ENCODE assay signal across 1 cellular context in the genomic region with DNA sequence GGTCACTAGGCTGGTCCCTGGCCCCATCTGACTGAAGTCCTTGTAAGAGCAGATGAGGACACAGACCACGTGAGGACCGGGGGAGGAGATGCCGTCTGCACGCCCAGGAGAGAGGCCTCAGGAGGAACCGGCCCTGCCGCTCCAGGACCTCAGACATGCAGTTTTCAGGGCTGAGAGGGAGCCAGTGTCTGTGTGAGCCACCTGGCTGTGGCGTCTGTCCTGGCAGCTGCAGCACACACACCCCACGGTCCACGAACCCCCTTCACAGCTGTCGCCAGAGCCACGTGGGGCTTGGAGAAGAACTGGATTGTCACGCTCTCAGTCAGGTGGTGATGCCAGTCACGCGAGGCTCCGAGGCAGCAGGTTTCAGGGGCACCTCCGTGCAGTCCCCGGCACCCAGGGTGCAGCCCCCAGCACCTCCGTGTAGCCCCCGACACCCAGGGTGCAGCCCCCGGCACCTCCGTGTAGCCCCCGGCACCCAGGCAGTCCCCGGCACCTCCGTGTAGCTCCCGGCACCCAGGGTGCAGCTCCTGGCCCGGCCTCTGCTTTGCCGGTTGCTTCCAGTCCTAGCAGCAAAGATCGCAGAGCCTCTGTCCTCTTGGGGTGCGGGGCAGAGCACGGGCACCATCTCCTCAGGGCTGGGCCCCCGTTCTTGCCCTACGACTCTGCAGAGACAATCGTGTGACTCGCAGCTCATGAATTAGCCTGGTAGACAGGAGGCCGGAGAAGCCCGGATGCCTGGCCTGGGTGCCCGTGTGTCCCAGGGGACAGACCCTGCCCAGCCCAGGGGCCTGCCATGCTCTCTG.
TF ChIP-seq lines count a peak whose summit lies in the region.

No MANE protein-coding gene starts in this region.

TF ChIP-seq in GM23338, 12 proteins besides CTCF, POLR2A, EP300 and RAD21:
- TF ChIP-seq, protein P1, sequence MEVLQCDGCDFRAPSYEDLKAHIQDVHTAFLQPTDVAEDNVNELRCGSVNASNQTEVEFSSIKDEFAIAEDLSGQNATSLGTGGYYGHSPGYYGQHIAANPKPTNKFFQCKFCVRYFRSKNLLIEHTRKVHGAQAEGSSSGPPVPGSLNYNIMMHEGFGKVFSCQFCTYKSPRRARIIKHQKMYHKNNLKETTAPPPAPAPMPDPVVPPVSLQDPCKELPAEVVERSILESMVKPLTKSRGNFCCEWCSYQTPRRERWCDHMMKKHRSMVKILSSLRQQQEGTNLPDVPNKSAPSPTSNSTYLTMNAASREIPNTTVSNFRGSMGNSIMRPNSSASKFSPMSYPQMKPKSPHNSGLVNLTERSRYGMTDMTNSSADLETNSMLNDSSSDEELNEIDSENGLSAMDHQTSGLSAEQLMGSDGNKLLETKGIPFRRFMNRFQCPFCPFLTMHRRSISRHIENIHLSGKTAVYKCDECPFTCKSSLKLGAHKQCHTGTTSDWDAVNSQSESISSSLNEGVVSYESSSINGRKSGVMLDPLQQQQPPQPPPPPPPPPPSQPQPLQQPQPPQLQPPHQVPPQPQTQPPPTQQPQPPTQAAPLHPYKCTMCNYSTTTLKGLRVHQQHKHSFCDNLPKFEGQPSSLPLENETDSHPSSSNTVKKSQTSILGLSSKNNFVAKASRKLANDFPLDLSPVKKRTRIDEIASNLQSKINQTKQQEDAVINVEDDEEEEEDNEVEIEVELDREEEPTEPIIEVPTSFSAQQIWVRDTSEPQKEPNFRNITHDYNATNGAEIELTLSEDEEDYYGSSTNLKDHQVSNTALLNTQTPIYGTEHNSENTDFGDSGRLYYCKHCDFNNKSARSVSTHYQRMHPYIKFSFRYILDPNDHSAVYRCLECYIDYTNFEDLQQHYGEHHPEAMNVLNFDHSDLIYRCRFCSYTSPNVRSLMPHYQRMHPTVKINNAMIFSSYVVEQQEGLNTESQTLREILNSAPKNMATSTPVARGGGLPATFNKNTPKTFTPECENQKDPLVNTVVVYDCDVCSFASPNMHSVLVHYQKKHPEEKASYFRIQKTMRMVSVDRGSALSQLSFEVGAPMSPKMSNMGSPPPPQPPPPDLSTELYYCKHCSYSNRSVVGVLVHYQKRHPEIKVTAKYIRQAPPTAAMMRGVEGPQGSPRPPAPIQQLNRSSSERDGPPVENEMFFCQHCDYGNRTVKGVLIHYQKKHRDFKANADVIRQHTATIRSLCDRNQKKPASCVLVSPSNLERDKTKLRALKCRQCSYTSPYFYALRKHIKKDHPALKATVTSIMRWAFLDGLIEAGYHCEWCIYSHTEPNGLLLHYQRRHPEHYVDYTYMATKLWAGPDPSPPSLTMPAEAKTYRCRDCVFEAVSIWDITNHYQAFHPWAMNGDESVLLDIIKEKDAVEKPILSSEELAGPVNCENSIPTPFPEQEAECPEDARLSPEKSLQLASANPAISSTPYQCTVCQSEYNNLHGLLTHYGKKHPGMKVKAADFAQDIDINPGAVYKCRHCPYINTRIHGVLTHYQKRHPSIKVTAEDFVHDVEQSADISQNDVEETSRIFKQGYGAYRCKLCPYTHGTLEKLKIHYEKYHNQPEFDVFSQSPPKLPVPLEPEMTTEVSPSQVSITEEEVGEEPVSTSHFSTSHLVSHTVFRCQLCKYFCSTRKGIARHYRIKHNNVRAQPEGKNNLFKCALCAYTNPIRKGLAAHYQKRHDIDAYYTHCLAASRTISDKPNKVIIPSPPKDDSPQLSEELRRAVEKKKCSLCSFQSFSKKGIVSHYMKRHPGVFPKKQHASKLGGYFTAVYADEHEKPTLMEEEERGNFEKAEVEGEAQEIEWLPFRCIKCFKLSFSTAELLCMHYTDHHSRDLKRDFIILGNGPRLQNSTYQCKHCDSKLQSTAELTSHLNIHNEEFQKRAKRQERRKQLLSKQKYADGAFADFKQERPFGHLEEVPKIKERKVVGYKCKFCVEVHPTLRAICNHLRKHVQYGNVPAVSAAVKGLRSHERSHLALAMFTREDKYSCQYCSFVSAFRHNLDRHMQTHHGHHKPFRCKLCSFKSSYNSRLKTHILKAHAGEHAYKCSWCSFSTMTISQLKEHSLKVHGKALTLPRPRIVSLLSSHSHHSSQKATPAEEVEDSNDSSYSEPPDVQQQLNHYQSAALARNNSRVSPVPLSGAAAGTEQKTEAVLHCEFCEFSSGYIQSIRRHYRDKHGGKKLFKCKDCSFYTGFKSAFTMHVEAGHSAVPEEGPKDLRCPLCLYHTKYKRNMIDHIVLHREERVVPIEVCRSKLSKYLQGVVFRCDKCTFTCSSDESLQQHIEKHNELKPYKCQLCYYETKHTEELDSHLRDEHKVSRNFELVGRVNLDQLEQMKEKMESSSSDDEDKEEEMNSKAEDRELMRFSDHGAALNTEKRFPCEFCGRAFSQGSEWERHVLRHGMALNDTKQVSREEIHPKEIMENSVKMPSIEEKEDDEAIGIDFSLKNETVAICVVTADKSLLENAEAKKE (CRISPR knock-in tag; IDR thresholded peaks at IDR 0.05) = no peak
- TF ChIP-seq POLR2AphosphoS5 (IDR thresholded peaks at IDR 0.05; ENCODE audit: low read depth) (no peak), CREB1 (CRISPR knock-in tag; IDR thresholded peaks at IDR 0.05; ENCODE audit: low read depth) (no peak), STAT1 (IDR thresholded peaks at IDR 0.05; ENCODE audit: unreplicated experiment) (no peak), NANOG (IDR thresholded peaks at IDR 0.05; ENCODE audit: borderline replicate concordance) (no peak), EZH2phosphoT487 (IDR thresholded peaks at IDR 0.05; ENCODE audit: unreplicated experiment) (no peak), JUNB (IDR thresholded peaks at IDR 0.05; ENCODE audit: unreplicated experiment) (no peak), ZNF331 (CRISPR knock-in tag; IDR thresholded peaks at IDR 0.05; ENCODE audit: low read depth) (no peak), EZH2 (IDR thresholded peaks at IDR 0.05; ENCODE audit: low read depth, unreplicated experiment) (no peak), ZNF114 (CRISPR knock-in tag; IDR thresholded peaks at IDR 0.05) (no peak)
- TF ChIP-seq, protein P2, sequence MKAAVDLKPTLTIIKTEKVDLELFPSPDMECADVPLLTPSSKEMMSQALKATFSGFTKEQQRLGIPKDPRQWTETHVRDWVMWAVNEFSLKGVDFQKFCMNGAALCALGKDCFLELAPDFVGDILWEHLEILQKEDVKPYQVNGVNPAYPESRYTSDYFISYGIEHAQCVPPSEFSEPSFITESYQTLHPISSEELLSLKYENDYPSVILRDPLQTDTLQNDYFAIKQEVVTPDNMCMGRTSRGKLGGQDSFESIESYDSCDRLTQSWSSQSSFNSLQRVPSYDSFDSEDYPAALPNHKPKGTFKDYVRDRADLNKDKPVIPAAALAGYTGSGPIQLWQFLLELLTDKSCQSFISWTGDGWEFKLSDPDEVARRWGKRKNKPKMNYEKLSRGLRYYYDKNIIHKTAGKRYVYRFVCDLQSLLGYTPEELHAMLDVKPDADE (IDR thresholded peaks at IDR 0.05) = no peak
- TF ChIP-seq, protein P3, sequence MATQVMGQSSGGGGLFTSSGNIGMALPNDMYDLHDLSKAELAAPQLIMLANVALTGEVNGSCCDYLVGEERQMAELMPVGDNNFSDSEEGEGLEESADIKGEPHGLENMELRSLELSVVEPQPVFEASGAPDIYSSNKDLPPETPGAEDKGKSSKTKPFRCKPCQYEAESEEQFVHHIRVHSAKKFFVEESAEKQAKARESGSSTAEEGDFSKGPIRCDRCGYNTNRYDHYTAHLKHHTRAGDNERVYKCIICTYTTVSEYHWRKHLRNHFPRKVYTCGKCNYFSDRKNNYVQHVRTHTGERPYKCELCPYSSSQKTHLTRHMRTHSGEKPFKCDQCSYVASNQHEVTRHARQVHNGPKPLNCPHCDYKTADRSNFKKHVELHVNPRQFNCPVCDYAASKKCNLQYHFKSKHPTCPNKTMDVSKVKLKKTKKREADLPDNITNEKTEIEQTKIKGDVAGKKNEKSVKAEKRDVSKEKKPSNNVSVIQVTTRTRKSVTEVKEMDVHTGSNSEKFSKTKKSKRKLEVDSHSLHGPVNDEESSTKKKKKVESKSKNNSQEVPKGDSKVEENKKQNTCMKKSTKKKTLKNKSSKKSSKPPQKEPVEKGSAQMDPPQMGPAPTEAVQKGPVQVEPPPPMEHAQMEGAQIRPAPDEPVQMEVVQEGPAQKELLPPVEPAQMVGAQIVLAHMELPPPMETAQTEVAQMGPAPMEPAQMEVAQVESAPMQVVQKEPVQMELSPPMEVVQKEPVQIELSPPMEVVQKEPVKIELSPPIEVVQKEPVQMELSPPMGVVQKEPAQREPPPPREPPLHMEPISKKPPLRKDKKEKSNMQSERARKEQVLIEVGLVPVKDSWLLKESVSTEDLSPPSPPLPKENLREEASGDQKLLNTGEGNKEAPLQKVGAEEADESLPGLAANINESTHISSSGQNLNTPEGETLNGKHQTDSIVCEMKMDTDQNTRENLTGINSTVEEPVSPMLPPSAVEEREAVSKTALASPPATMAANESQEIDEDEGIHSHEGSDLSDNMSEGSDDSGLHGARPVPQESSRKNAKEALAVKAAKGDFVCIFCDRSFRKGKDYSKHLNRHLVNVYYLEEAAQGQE (IDR thresholded peaks at IDR 0.05; ENCODE audit: unreplicated experiment) = no peak
